In the genomic region with DNA sequence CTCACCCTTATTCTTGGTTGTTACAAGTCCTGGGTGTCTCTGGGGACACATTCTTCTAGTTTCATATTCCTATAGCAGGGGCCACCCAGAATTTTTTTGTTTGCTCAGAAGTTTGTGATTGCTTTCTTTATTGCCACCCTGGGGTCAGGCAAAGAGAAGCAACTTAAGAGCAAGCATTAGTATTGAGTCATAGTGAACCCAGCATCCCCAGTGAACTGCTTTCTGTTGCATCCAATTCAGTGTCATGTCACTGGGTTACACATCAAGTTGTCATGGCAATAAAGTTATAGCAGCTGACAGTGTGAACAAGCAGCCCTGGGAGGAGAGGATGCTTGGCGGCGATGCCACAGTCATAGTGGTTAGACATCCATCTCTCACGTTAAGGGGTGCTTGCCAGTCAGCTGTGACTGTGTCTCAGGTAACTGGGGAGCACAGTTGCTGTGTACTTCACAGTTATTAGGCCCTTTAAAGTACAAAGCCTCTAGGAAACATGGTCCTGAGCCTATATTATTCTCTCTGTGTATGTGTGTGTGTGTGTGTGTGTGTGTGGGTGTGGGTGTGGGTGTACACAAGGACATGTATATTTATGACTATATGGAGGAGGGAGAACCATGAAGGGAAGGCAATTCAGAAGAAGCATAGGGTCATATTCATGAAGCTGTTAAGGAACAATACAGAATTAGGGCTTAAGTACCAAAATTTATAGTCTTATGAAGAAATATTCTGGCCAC, we compare ENCODE assay signal across 9 cellular contexts. TPM values are rescaled to one million over a fixed set of nuclear protein-coding genes. Genes with fewer than 3 reads are reported as not detected.
DNase-seq lines count a peak whose midpoint lies in the region; ATAC-seq and TF ChIP-seq lines count a peak whose summit lies in the region.
"Had no signal": no experiment of that assay in that cellular context is flagged by ENCODE, and none has a peak within 500 bp of the region (broad histone marks: within the 10 kb centered on the region; RNA-seq: fewer than 3 reads in every experiment).

No MANE protein-coding gene starts in this region.

- H3K36me3 ChIP-seq in heart left ventricle = no peaks in the 10 kb centered on the region

- peaks cover 0 to 19% (median 2%) of the 10 kb centered on the region in 12 donors for H3K4me1 ChIP-seq in heart left ventricle

- TF ChIP-seq POLR2A in heart left ventricle (IDR thresholded peaks at IDR 0.05) = no peak

- no peaks in the 10 kb centered on the region for H3K9me3 ChIP-seq in heart left ventricle

- H3K4me3 ChIP-seq in heart left ventricle = no peak overlapping the region
- H3K4me3 ChIP-seq: lung had no signal

- H3K27ac ChIP-seq in heart left ventricle = no peak overlapping the region

- DNase-seq in activated T-cell treated with anti-CD3 and anti-CD28 coated beads for 48 hours (ENCODE audit: low read depth) (peak; percentile 2), amniotic epithelial cell (ENCODE audit: low read depth) (peak; percentile 27), SIG-M5 treated with dmso at 0.1 percent for 504 hours (lab: John Stamatoyannopoulos, UW; ENCODE audit: unreplicated experiment) (no peak), heart left ventricle (no peak), SIG-M5 (lab: John Stamatoyannopoulos, UW) (no peak)
- DNase-seq in activated T-cell treated with anti-CD3 and anti-CD28 coated beads, Interleukin-2, amount 50 U/mL, for 1 hour = no peak
- DNase-seq in stimulated activated CD8-positive, alpha-beta memory T cell treated with anti-CD3 and anti-CD28 coated beads, Interleukin-4, amount 100 ng/mL, for 48 hours = peak; percentile 24

- no peak for TF ChIP-seq CTCF in heart left ventricle (IDR thresholded peaks at IDR 0.05)

- WGBS in heart left ventricle, 4 donors = 95 to 98% (median 96%) methylated on average over 3 of the region's 3 CpGs

- peak; percentile 81 for ATAC-seq in HG02885 (IDR thresholded peaks at IDR 0.05; ENCODE audit: poor library complexity, unreplicated experiment)
- ATAC-seq in heart left ventricle = no peak

- intact Hi-C loops in heart left ventricle (cut with DNase I) = no loop called here

- no peaks in the 10 kb centered on the region for H3K27me3 ChIP-seq in heart left ventricle

RNA-seq across cellular contexts. Expression of gene TRIM44, which starts 52.5 kb away (rescaled TPM):
- 10 to 100 TPM; 34.5 to 55.3 (median 48.0) TPM for total RNA-seq in heart left ventricle
- 10 to 100 TPM in 1 of 2 donors, 1 to 10 TPM in 1; 7.9 to 26.7 TPM for polyA plus RNA-seq in heart left ventricle

Comparison
In these comparisons a context has a peak if more than half of its experiments do, and no peak if none do; other contexts are left out.
1. DNase-seq: peak in activated T-cell treated with anti-CD3 and anti-CD28 coated beads for 48 hours (single experiment), amniotic epithelial cell (single experiment) and stimulated activated CD8-positive, alpha-beta memory T cell treated with anti-CD3 and anti-CD28 coated beads, Interleukin-4, amount 100 ng/mL, for 48 hours (single experiment); none in activated T-cell treated with anti-CD3 and anti-CD28 coated beads, Interleukin-2, amount 50 U/mL, for 1 hour (single experiment), SIG-M5 treated with dmso at 0.1 percent for 504 hours (single experiment), heart left ventricle (0 of 5) and SIG-M5 (single experiment).